ENCODE assay signal across 1 cellular context in the genomic region with DNA sequence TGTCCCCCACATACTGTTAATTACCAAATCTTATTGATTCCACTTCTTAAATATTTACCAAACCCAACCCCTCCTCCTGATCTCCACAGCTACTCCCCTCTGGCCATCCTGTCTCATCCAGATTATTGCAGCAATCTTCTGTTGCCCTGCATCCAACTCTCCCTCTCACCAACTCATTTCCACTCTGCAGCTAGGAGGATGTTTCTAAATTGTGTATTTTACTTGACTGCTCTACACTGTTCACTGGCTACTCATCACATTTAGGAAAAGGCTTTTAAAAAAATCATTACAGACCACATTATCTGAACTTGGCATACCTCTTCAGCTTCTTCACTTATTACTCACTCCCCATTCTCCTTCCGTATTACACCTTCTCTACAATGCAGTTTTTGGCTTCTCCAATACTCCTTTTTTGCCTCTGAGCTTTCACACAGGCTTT.
TF ChIP-seq lines count a peak whose summit lies in the region.

No MANE protein-coding gene starts in this region.

TF ChIP-seq in SK-N-SH treated with all-trans-retinoic acid at 6 μM for 48 hours, 23 proteins besides CTCF, POLR2A, EP300 and RAD21:
- TF ChIP-seq, protein P1, sequence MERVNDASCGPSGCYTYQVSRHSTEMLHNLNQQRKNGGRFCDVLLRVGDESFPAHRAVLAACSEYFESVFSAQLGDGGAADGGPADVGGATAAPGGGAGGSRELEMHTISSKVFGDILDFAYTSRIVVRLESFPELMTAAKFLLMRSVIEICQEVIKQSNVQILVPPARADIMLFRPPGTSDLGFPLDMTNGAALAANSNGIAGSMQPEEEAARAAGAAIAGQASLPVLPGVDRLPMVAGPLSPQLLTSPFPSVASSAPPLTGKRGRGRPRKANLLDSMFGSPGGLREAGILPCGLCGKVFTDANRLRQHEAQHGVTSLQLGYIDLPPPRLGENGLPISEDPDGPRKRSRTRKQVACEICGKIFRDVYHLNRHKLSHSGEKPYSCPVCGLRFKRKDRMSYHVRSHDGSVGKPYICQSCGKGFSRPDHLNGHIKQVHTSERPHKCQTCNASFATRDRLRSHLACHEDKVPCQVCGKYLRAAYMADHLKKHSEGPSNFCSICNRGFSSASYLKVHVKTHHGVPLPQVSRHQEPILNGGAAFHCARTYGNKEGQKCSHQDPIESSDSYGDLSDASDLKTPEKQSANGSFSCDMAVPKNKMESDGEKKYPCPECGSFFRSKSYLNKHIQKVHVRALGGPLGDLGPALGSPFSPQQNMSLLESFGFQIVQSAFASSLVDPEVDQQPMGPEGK (CRISPR knock-in tag; IDR thresholded peaks at IDR 0.05; ENCODE audit: borderline replicate concordance): no peak
- TF ChIP-seq TOX (CRISPR knock-in tag; IDR thresholded peaks at IDR 0.05; ENCODE audit: borderline replicate concordance): no peak
- TF ChIP-seq, protein P2, sequence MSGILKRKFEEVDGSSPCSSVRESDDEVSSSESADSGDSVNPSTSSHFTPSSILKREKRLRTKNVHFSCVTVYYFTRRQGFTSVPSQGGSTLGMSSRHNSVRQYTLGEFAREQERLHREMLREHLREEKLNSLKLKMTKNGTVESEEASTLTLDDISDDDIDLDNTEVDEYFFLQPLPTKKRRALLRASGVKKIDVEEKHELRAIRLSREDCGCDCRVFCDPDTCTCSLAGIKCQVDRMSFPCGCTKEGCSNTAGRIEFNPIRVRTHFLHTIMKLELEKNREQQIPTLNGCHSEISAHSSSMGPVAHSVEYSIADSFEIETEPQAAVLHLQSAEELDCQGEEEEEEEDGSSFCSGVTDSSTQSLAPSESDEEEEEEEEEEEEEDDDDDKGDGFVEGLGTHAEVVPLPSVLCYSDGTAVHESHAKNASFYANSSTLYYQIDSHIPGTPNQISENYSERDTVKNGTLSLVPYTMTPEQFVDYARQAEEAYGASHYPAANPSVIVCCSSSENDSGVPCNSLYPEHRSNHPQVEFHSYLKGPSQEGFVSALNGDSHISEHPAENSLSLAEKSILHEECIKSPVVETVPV (CRISPR knock-in tag; IDR thresholded peaks at IDR 0.05): no peak
- no peak for TF ChIP-seq ARNTL (CRISPR knock-in tag; IDR thresholded peaks at IDR 0.05; ENCODE audit: borderline replicate concordance, low read depth)
- no peak for TF ChIP-seq ZNF8 (CRISPR knock-in tag; IDR thresholded peaks at IDR 0.05)
- TF ChIP-seq, protein P3, sequence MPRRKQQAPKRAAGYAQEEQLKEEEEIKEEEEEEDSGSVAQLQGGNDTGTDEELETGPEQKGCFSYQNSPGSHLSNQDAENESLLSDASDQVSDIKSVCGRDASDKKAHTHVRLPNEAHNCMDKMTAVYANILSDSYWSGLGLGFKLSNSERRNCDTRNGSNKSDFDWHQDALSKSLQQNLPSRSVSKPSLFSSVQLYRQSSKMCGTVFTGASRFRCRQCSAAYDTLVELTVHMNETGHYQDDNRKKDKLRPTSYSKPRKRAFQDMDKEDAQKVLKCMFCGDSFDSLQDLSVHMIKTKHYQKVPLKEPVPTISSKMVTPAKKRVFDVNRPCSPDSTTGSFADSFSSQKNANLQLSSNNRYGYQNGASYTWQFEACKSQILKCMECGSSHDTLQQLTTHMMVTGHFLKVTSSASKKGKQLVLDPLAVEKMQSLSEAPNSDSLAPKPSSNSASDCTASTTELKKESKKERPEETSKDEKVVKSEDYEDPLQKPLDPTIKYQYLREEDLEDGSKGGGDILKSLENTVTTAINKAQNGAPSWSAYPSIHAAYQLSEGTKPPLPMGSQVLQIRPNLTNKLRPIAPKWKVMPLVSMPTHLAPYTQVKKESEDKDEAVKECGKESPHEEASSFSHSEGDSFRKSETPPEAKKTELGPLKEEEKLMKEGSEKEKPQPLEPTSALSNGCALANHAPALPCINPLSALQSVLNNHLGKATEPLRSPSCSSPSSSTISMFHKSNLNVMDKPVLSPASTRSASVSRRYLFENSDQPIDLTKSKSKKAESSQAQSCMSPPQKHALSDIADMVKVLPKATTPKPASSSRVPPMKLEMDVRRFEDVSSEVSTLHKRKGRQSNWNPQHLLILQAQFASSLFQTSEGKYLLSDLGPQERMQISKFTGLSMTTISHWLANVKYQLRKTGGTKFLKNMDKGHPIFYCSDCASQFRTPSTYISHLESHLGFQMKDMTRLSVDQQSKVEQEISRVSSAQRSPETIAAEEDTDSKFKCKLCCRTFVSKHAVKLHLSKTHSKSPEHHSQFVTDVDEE (CRISPR knock-in tag; IDR thresholded peaks at IDR 0.05): no peak
- no peak for TF ChIP-seq ZNF70 (CRISPR knock-in tag; IDR thresholded peaks at IDR 0.05)
- no peak for TF ChIP-seq ZFP3 (CRISPR knock-in tag; IDR thresholded peaks at IDR 0.05)
- TF ChIP-seq ESRRG (CRISPR knock-in tag; IDR thresholded peaks at IDR 0.05): no peak
- TF ChIP-seq TCF4 (CRISPR knock-in tag; IDR thresholded peaks at IDR 0.05; ENCODE audit: borderline replicate concordance): no peak
- TF ChIP-seq ZFP30 (CRISPR knock-in tag; IDR thresholded peaks at IDR 0.05): no peak
- no peak for TF ChIP-seq SNAI2 (CRISPR knock-in tag; IDR thresholded peaks at IDR 0.05)
- TF ChIP-seq, protein P4, sequence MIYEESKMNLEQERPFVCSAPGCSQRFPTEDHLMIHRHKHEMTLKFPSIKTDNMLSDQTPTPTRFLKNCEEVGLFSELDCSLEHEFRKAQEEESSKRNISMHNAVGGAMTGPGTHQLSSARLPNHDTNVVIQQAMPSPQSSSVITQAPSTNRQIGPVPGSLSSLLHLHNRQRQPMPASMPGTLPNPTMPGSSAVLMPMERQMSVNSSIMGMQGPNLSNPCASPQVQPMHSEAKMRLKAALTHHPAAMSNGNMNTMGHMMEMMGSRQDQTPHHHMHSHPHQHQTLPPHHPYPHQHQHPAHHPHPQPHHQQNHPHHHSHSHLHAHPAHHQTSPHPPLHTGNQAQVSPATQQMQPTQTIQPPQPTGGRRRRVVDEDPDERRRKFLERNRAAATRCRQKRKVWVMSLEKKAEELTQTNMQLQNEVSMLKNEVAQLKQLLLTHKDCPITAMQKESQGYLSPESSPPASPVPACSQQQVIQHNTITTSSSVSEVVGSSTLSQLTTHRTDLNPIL (CRISPR knock-in tag; IDR thresholded peaks at IDR 0.05; ENCODE audit: low read depth): no peak
